ENCODE assay signal across 15 cellular contexts in the genomic region with DNA sequence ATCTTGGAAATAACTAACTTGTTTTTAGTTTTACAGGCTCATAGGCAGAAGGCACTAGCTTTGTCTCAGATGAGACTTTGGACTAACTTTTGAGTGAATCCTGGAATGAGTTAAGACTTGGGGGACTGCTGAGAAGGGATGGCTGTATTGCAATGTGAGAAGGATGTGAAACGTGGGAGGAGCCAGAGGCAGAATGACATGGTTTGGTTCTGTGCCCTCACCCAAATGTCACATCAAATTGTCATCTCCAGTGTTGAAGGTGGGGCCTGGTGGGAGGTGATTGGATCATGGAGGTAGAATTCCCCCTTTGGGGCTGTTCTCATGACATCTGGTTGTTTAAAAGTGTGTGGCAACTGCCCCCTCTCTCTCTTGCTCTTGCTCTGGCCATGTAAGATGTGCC. TPM values are rescaled to one million over a fixed set of nuclear protein-coding genes. Genes with fewer than 3 reads are reported as not detected.
A peak's percentile ranks its signal among the peaks of the same experiment; 100 is the strongest.
DNase-seq lines count a peak whose midpoint lies in the region; ATAC-seq and TF ChIP-seq lines count a peak whose summit lies in the region.
"Had no signal": no experiment of that assay in that cellular context is flagged by ENCODE, and none has a peak within 500 bp of the region (broad histone marks: within the 10 kb centered on the region; RNA-seq: fewer than 3 reads in every experiment).

No MANE protein-coding gene starts in this region.

- no peaks in the 10 kb centered on the region for H3K79me2 ChIP-seq in trophoblast cell (ENCODE audit: control insufficient read depth, insufficient read depth, low read length, poor library complexity)

- peak overlapping the region; percentile 21 for H2BK5ac ChIP-seq in trophoblast cell (ENCODE audit: low read depth, low read length, poor library complexity)

- no peak overlapping the region for H4K91ac ChIP-seq in trophoblast cell (ENCODE audit: low read depth, low read length)

- TF ChIP-seq EP300 in esophagus muscularis mucosa (IDR thresholded peaks at IDR 0.05), result no peak

- H2AK5ac ChIP-seq in trophoblast cell (ENCODE audit: low read length), result no peak overlapping the region

- no peak overlapping the region for H3K4ac ChIP-seq in trophoblast cell (ENCODE audit: low read depth, low read length)

- TF ChIP-seq POLR2A in esophagus muscularis mucosa (IDR thresholded peaks at IDR 0.05; ENCODE audit: low read depth), result no peak

- H3K4me1 ChIP-seq in trophoblast cell (ENCODE audit: control insufficient read depth in 1 of 2, insufficient read depth in 2 of 2, low read length in 2 of 2) (no peaks in the 10 kb centered on the region), esophagus muscularis mucosa (no peaks in the 10 kb centered on the region)

- H3K27ac ChIP-seq in trophoblast cell (ENCODE audit: low read depth, low read length), result no peak overlapping the region
- H3K27ac ChIP-seq in esophagus muscularis mucosa (replicated peaks in 1 of 4), result no peak overlapping the region
- H3K27ac ChIP-seq: thoracic aorta had no signal

- H3K18ac ChIP-seq in trophoblast cell (ENCODE audit: low read length), result no peak overlapping the region

- no peak for TF ChIP-seq CTCF in esophagus muscularis mucosa (IDR thresholded peaks at IDR 0.05)

- H2BK120ac ChIP-seq in trophoblast cell (ENCODE audit: insufficient read depth, low read length, poor library complexity), result no peak overlapping the region

- H3K79me1 ChIP-seq in trophoblast cell (ENCODE audit: low read length), result no peaks in the 10 kb centered on the region

- H4K8ac ChIP-seq in trophoblast cell (ENCODE audit: low read depth, low read length), result peak overlapping the region; percentile 19

- H3K9me3 ChIP-seq in trophoblast cell (ENCODE audit: insufficient read depth, low read depth, low read length), result no peaks in the 10 kb centered on the region
- no peaks in the 10 kb centered on the region for H3K9me3 ChIP-seq in esophagus muscularis mucosa
- H3K9me3 ChIP-seq: thoracic aorta had no signal

- H3K9ac ChIP-seq in trophoblast cell (ENCODE audit: low read length), result no peak overlapping the region

- H3K14ac ChIP-seq in trophoblast cell (ENCODE audit: low read length), result no peak overlapping the region

- no peak overlapping the region for H2AFZ ChIP-seq in trophoblast cell (ENCODE audit: insufficient read depth, low read length, poor library complexity)

- intact Hi-C loops in esophagus muscularis mucosa (cut with DNase I), result no loop called here

- H3K4me3 ChIP-seq in trophoblast cell (ENCODE audit: low read depth, low read length) (no peak overlapping the region), esophagus muscularis mucosa (no peak overlapping the region)
- H3K4me3 ChIP-seq: thoracic aorta had no signal

- WGBS in trophoblast cell (ENCODE audit: extremely low coverage, insufficient coverage, insufficient read length), result no CpG with 5 or more reads among the region's 1 CpG
- WGBS in esophagus muscularis mucosa, result 83% methylated on average over 1 of the region's 1 CpG

- no peak overlapping the region for H2BK12ac ChIP-seq in trophoblast cell (ENCODE audit: low read length)

- H3K23ac ChIP-seq in trophoblast cell (ENCODE audit: low read length), result no peak overlapping the region

- no peak overlapping the region for H4K12ac ChIP-seq in trophoblast cell (ENCODE audit: low read depth, low read length)

- H3K36me3 ChIP-seq in trophoblast cell (ENCODE audit: control insufficient read depth in 1 of 2, insufficient read depth in 2 of 2, low read length in 2 of 2) (no peaks in the 10 kb centered on the region), esophagus muscularis mucosa (no peaks in the 10 kb centered on the region)
- H3K36me3 ChIP-seq: thoracic aorta had no signal

- peak; percentile 31 for ATAC-seq in GM18867 (IDR thresholded peaks at IDR 0.05; ENCODE audit: unreplicated experiment)
- peak; percentile 28 for ATAC-seq in GM21526 (IDR thresholded peaks at IDR 0.05; ENCODE audit: low FRiP score, unreplicated experiment)
- peak; percentile 28 for ATAC-seq in HG03103 (IDR thresholded peaks at IDR 0.05; ENCODE audit: low read depth, unreplicated experiment)
- no peak for ATAC-seq in GM19035 (IDR thresholded peaks at IDR 0.05; ENCODE audit: unreplicated experiment)
- ATAC-seq: right cardiac atrium had no signal

- no peak overlapping the region for H3K4me2 ChIP-seq in trophoblast cell (ENCODE audit: low read length)

- H3K27me3 ChIP-seq in trophoblast cell (ENCODE audit: insufficient read depth, low read length) (no peaks in the 10 kb centered on the region), esophagus muscularis mucosa (no peaks in the 10 kb centered on the region)

- DNase-seq in trophoblast cell (no peak), esophagus muscularis mucosa (ENCODE audit: extremely low spot score) (no peak), UCSD-AML1 (lab: John Stamatoyannopoulos, UW; ENCODE audit: unreplicated experiment) (no peak), NCI-H2227 treated with DMSO at 0.1 percent for 48 hours (lab: John Stamatoyannopoulos, UW) (no peak)
- DNase-seq: activated CD4-positive, CD25-positive, alpha-beta regulatory T cell treated with anti-CD3 and anti-CD28 coated beads, Interleukin-2, amount 50 U/mL, for 72 hours; activated naive CD4-positive, alpha-beta T cell treated with anti-CD3 and anti-CD28 coated beads, Interleukin-2, amount 10 ng/mL, durations not matched to agents 7 days and 5 days; hippocampal formation; nucleus accumbens; right cardiac atrium; T-helper 2 cell had no signal

RNA-seq across cellular contexts. Expression of a gene that starts 28.8 kb away (rescaled TPM):
- 48.0 and 50.1 TPM in 2 replicates for polyA plus RNA-seq in trophoblast cell (2013)
- total RNA-seq in esophagus muscularis mucosa, result 100 to 1,000 TPM; 141 to 192 (median 165) TPM

RNA-seq across cellular contexts. Expression of a gene that starts 29.9 kb away (rescaled TPM):
- polyA plus RNA-seq in trophoblast cell (2013), result 0.14 and 0.18 TPM in 2 replicates
- 1 to 10 TPM in 1 of 4 donors, under 1 TPM in 1, not detected in 2; 0.65 to 1.2 TPM for total RNA-seq in esophagus muscularis mucosa
